21 cellular contexts compared by ENCODE assay signal in the genomic region with DNA sequence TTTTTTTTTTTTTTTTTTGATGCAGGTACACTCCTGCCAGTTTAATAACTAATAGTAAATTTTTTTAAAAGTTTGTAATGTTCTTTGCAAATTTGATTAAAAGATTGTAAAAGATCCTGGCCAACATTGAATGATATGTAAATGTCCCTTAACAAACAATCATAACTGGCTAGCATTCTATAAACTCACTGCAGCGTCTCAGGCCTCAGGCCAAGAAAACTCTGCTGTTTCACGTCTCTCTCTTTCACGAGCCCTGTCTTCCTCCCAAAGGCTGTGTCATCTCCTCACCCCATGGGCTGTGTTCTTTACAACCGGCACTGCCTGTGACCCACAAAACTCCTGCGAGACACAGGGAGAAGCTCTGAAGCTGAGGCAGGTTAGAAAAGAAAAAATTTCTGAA.
"Had no signal": no experiment of that assay in that cellular context is flagged by ENCODE, and none has a peak within 500 bp of the region (broad histone marks: within the 10 kb centered on the region; RNA-seq: fewer than 3 reads in every experiment).

No MANE protein-coding gene starts in this region.

- H3K4me3 Mint-ChIP-seq: endodermal cell; immature natural killer cell; memory B cell; naive thymus-derived CD4-positive, alpha-beta T cell; nephron progenitor cell; type B pancreatic cell had no signal

- H3K4me1 Mint-ChIP-seq: immature natural killer cell, memory B cell had no signal

- H3K27ac ChIP-seq: coronary artery, gastrocnemius medialis, left ventricle myocardium inferior, lower lobe of right lung, neutrophil, right atrium auricular region, sigmoid colon, skin epidermis had no signal

- H3K27me3 ChIP-seq: gastrocnemius medialis, neutrophil, right atrium auricular region, sigmoid colon had no signal

- H3K4me3 ChIP-seq: coronary artery, gastrocnemius medialis, left ventricle myocardium inferior, lower lobe of right lung, right atrium auricular region, sigmoid colon, skin epidermis had no signal

- H3K9me3 Mint-ChIP-seq: immature natural killer cell, nephron progenitor cell, type B pancreatic cell had no signal

- H3K4me1 ChIP-seq: gastrocnemius medialis, lower lobe of right lung had no signal

- H3K36me3 ChIP-seq: gastrocnemius medialis, left ventricle myocardium inferior, lower lobe of right lung, neutrophil, right atrium auricular region, sigmoid colon had no signal

- H3K9me3 ChIP-seq: gastrocnemius medialis, left ventricle myocardium inferior, lower lobe of right lung, neutrophil, right atrium auricular region, sigmoid colon had no signal

- ATAC-seq: gastrocnemius medialis; lower lobe of right lung; naive thymus-derived CD4-positive, alpha-beta T cell had no signal

- DNase-seq: effector CD4-positive, alpha-beta T cell; endodermal cell; gastrocnemius medialis; glutamatergic neuron; immature natural killer cell; kidney; left cardiac atrium; left ventricle myocardium inferior; lower lobe of right lung; naive thymus-derived CD4-positive, alpha-beta T cell; nephron progenitor cell; posterior cingulate gyrus; sigmoid colon; stimulated activated CD4-positive, alpha-beta T cell treated with anti-CD3 and anti-CD28 coated beads, Interleukin-12 subunit alpha, Interleukin-12 subunit beta, amount 100 ng/mL, for 4 hours; stimulated activated naive CD4-positive, alpha-beta T cell treated with Interleukin-2 at 50 U/mL for 16 hours had no signal

- H3K36me3 Mint-ChIP-seq: immature natural killer cell; naive thymus-derived CD4-positive, alpha-beta T cell; type B pancreatic cell had no signal

- H3K27ac Mint-ChIP-seq: endodermal cell; immature natural killer cell; memory B cell; naive thymus-derived CD4-positive, alpha-beta T cell; nephron progenitor cell; type B pancreatic cell had no signal
